ENCODE assay signal across 8 cellular contexts in the genomic region with DNA sequence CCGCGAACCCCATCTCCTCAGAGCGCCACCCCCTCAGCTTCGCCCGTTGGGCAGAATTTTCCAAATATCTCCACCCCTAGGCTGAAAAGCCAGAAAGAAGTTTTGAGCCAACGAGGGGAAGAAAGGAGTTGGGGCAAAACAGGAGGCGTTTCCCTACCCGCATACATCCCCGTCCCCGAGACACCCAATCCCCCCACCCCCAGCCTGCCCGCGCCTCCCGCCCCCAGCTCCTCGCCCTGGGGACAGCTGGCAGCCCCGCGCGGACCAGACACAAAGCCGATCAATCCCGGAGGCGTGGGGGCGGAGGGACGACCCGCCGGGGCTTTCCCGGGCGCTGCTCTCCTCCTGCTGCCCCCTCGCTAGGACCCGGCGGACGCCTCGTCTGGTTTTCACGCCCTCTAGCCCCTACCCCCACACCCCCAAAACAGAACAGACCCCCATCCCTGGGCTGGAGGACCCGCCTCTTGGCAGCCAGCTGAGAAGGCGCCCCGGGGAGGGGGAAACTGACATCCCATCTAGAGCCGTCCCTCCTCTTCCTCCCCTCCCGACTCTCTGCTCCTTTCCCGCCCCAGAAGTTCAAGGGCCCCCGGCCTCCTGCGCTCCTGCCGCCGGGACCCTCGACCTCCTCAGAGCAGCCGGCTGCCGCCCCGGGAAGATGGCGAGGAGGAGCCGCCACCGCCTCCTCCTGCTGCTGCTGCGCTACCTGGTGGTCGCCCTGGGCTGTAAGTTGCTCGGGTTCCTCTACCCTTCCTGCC. TPM values are rescaled to one million over a fixed set of nuclear protein-coding genes. Genes with fewer than 3 reads are reported as not detected.
DNase-seq lines count a peak whose midpoint lies in the region; ATAC-seq and TF ChIP-seq lines count a peak whose summit lies in the region.

A gene with protein sequence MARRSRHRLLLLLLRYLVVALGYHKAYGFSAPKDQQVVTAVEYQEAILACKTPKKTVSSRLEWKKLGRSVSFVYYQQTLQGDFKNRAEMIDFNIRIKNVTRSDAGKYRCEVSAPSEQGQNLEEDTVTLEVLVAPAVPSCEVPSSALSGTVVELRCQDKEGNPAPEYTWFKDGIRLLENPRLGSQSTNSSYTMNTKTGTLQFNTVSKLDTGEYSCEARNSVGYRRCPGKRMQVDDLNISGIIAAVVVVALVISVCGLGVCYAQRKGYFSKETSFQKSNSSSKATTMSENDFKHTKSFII (plus strand): TSS at position 92 of the 755 bp plus-strand sequence. CDS start 564 bp downstream, at position 656.

- peaks cover 41% of the 10 kb centered on the region for H3K27me3 ChIP-seq in transverse colon

- H3K27ac Mint-ChIP-seq in activated T-cell treated with anti-CD3 and anti-CD28 coated beads, Interleukin-2, amount 50 U/mL, for 72 hours, result peak within 1 kb of the TSS; percentile 7
- H3K27ac Mint-ChIP-seq in natural killer cell treated with Interleukin-12 subunit alpha and Interleukin-12 subunit beta and Interleukin-15 and Interleukin-18, amount 100 ng/mL, for 72 hours, result peak within 1 kb of the TSS in 1 of 2 donors; percentile 15

- TF ChIP-seq POLR2A in transverse colon (IDR thresholded peaks at IDR 0.05), result no peak

- no peaks in the 10 kb centered on the region for H3K9me3 ChIP-seq in transverse colon

- H3K4me3 ChIP-seq in fibroblast of pulmonary artery (replicated peaks; ENCODE audit: low read depth, low read length), result peak within 1 kb of the TSS; percentile 55
- H3K4me3 ChIP-seq in transverse colon, result peak within 1 kb of the TSS; percentile 48 to 66 (median 50)

- intact Hi-C loops in transverse colon (cut with DNase I; ENCODE audit: low total_unique reads), result no loop called here

- TF ChIP-seq EP300 in transverse colon (IDR thresholded peaks at IDR 0.05; ENCODE audit: low read depth), result no peak

- TF ChIP-seq CTCF in fibroblast of pulmonary artery (IDR thresholded peaks at IDR 0.05; ENCODE audit: low read length, missing control alignments) (peak; percentile 23), transverse colon (IDR thresholded peaks at IDR 0.05) (peak in 2 of 5 experiments; percentile 10 to 37)

- peak; percentile 81 for ATAC-seq in GM18502 (IDR thresholded peaks at IDR 0.05; ENCODE audit: poor library complexity, unreplicated experiment)
- ATAC-seq in HG02588 (IDR thresholded peaks at IDR 0.05; ENCODE audit: unreplicated experiment), result peak; percentile 70
- peak; percentile 87 for ATAC-seq in activated T-cell treated with anti-CD3 and anti-CD28 coated beads, Interleukin-2, amount 50 U/mL, for 72 hours (replicated peaks in 1 of 2)
- peak; percentile 64 to 73 for ATAC-seq in natural killer cell treated with Interleukin-12 subunit alpha and Interleukin-12 subunit beta and Interleukin-15 and Interleukin-18, amount 100 ng/mL, for 72 hours

- DNase-seq in NCI-H1694 treated with DMSO at 0.1 percent for 48 hours (lab: John Stamatoyannopoulos, UW) (peak; percentile 77), fibroblast of pulmonary artery (ENCODE audit: low read depth) (peak; percentile 6), transverse colon (peak; percentile 33), kidney glomerular epithelial cell (lab: John Stamatoyannopoulos, UW) (no peak)
- DNase-seq in activated T-cell treated with anti-CD3 and anti-CD28 coated beads, Interleukin-2, amount 50 U/mL, for 72 hours, result peak; percentile 66 to 71
- DNase-seq in natural killer cell treated with Interleukin-12 subunit alpha and Interleukin-12 subunit beta and Interleukin-15 and Interleukin-18, amount 100 ng/mL, for 72 hours (ENCODE audit: low spot score), result peak; percentile 68

- H3K27me3 Mint-ChIP-seq in activated T-cell treated with anti-CD3 and anti-CD28 coated beads, Interleukin-2, amount 50 U/mL, for 72 hours (ENCODE audit: low read depth), result peaks cover 56% of the 10 kb centered on the region
- H3K27me3 Mint-ChIP-seq in natural killer cell treated with Interleukin-12 subunit alpha and Interleukin-12 subunit beta and Interleukin-15 and Interleukin-18, amount 100 ng/mL, for 72 hours, result peaks cover 39 to 61% of the 10 kb centered on the region in 2 donors

- peaks cover 0 to 15% (median 5%) of the 10 kb centered on the region in 4 donors for H3K4me1 ChIP-seq in transverse colon

- peaks cover 3 to 4% of the 10 kb centered on the region in 2 donors for H3K9me3 Mint-ChIP-seq in activated T-cell treated with anti-CD3 and anti-CD28 coated beads, Interleukin-2, amount 50 U/mL, for 72 hours
- H3K9me3 Mint-ChIP-seq in natural killer cell treated with Interleukin-12 subunit alpha and Interleukin-12 subunit beta and Interleukin-15 and Interleukin-18, amount 100 ng/mL, for 72 hours, result peaks cover 6% of the 10 kb centered on the region

- WGBS in transverse colon (ENCODE audit: low coverage in 1 of 2), 2 donors, result 1% methylated on average over 36 of the region's 52 CpGs; no CpG with 5 or more reads in 1 of the 2 donors

- H3K27ac ChIP-seq in transverse colon, result peak within 1 kb of the TSS; percentile 62 to 83 (median 77)

- in situ Hi-C loops in transverse colon (cut with MboI; ENCODE audit: low pct_ligation_motif_present in 1 of 4, low pct_unique_long_range_greater_than_20kb in 1 of 4, low sequenced_read_pairs in 3 of 4), result no loop called here

- peak within 1 kb of the TSS; percentile 69 to 84 for H3K4me3 Mint-ChIP-seq in activated T-cell treated with anti-CD3 and anti-CD28 coated beads, Interleukin-2, amount 50 U/mL, for 72 hours
- peak within 1 kb of the TSS; percentile 90 for H3K4me3 Mint-ChIP-seq in natural killer cell treated with Interleukin-12 subunit alpha and Interleukin-12 subunit beta and Interleukin-15 and Interleukin-18, amount 100 ng/mL, for 72 hours

- no peaks in the 10 kb centered on the region for H3K36me3 ChIP-seq in transverse colon

- peaks cover 0 to 4% of the 10 kb centered on the region in 2 donors for H3K36me3 Mint-ChIP-seq in activated T-cell treated with anti-CD3 and anti-CD28 coated beads, Interleukin-2, amount 50 U/mL, for 72 hours (ENCODE audit: insufficient read depth in 2 of 2)
- H3K36me3 Mint-ChIP-seq in natural killer cell treated with Interleukin-12 subunit alpha and Interleukin-12 subunit beta and Interleukin-15 and Interleukin-18, amount 100 ng/mL, for 72 hours, result peaks cover 15% of the 10 kb centered on the region

- peaks cover 50% of the 10 kb centered on the region for H3K4me1 Mint-ChIP-seq in activated T-cell treated with anti-CD3 and anti-CD28 coated beads, Interleukin-2, amount 50 U/mL, for 72 hours (ENCODE audit: low read depth)
- peaks cover 18 to 23% of the 10 kb centered on the region in 2 donors for H3K4me1 Mint-ChIP-seq in natural killer cell treated with Interleukin-12 subunit alpha and Interleukin-12 subunit beta and Interleukin-15 and Interleukin-18, amount 100 ng/mL, for 72 hours (ENCODE audit: low read depth in 2 of 2)

RNA-seq across cellular contexts. Expression of the gene that starts here (rescaled TPM):
- total RNA-seq in activated T-cell treated with anti-CD3 and anti-CD28 coated beads, Interleukin-2, amount 50 U/mL, for 72 hours, result 1 to 10 TPM; 2.0 to 2.7 TPM
- under 1 TPM; 0.45 to 0.50 TPM for total RNA-seq in natural killer cell treated with Interleukin-12 subunit alpha and Interleukin-12 subunit beta and Interleukin-15 and Interleukin-18, amount 100 ng/mL, for 72 hours
- total RNA-seq in transverse colon, result 1 to 10 TPM in 3 of 4 donors, under 1 TPM in 1; 0.75 to 7.4 (median 4.7) TPM

Comparison
In these comparisons a context has a peak if more than half of its experiments do, and no peak if none do; other contexts are left out.
1. Peak in DNase-seq and ATAC-seq in natural killer cell treated with Interleukin-12 subunit alpha and Interleukin-12 subunit beta and Interleukin-15 and Interleukin-18, amount 100 ng/mL, for 72 hours; RNA of the gene not detected or under 1 TPM.